In genomic region chr11:115242982-115243381, GRCh38 we compare ENCODE assay signal across 13 cellular contexts.
DNase-seq lines count a peak whose midpoint lies in the region; ATAC-seq and TF ChIP-seq lines count a peak whose summit lies in the region.
"Had no signal": no experiment of that assay in that cellular context is flagged by ENCODE, and none has a peak within 500 bp of the region (broad histone marks: within the 10 kb centered on the region; RNA-seq: fewer than 3 reads in every experiment).

No MANE protein-coding gene starts in this region.

- no peak overlapping the region for H3K27ac Mint-ChIP-seq in naive thymus-derived CD4-positive, alpha-beta T cell
- H3K27ac Mint-ChIP-seq in activated CD4-positive, alpha-beta T cell treated with anti-CD3 and anti-CD28 coated beads, Interleukin-2, amount 10 ng/mL, durations not matched to agents 24 days and 14 days = no peak overlapping the region
- H3K27ac Mint-ChIP-seq: CD4-positive, alpha-beta memory T cell; GM23338 had no signal

- DNase-seq in M059J (ENCODE audit: low read depth) = peak; percentile 14
- DNase-seq in cerebellar cortex (ENCODE audit: low spot score) = peak; percentile 55
- DNase-seq in kidney tubule cell (ENCODE audit: low spot score) = peak; percentile 26
- DNase-seq in naive thymus-derived CD4-positive, alpha-beta T cell = no peak
- no peak for DNase-seq in activated CD4-positive, alpha-beta T cell treated with anti-CD3 and anti-CD28 coated beads, Interleukin-2, amount 10 ng/mL, durations not matched to agents 24 days and 14 days
- DNase-seq in dorsolateral prefrontal cortex = no peak
- no peak for DNase-seq in left colon
- DNase-seq: BE2C; CD4-positive, alpha-beta memory T cell; DMS79; H7 had no signal

- H3K4me1 Mint-ChIP-seq in naive thymus-derived CD4-positive, alpha-beta T cell = no peaks in the 10 kb centered on the region
- no peaks in the 10 kb centered on the region for H3K4me1 Mint-ChIP-seq in activated CD4-positive, alpha-beta T cell treated with anti-CD3 and anti-CD28 coated beads, Interleukin-2, amount 10 ng/mL, durations not matched to agents 24 days and 14 days
- H3K4me1 Mint-ChIP-seq: CD4-positive, alpha-beta memory T cell had no signal

- H3K27ac ChIP-seq in naive thymus-derived CD4-positive, alpha-beta T cell (ENCODE audit: low read depth, low read length) = no peak overlapping the region
- peak overlapping the region in 1 of 59 donors; percentile 18 for H3K27ac ChIP-seq in dorsolateral prefrontal cortex
- H3K27ac ChIP-seq: C4-2B had no signal

- H3K27me3 Mint-ChIP-seq in naive thymus-derived CD4-positive, alpha-beta T cell = peaks cover 0 to 12% (median 3%) of the 10 kb centered on the region in 5 donors
- peaks cover 6% of the 10 kb centered on the region for H3K27me3 Mint-ChIP-seq in activated CD4-positive, alpha-beta T cell treated with anti-CD3 and anti-CD28 coated beads, Interleukin-2, amount 10 ng/mL, durations not matched to agents 24 days and 14 days
- H3K27me3 Mint-ChIP-seq: CD4-positive, alpha-beta memory T cell had no signal

- POLR2A ChIA-PET in naive thymus-derived CD4-positive, alpha-beta T cell (lab: Charles Lee) = no interaction called here

- CTCF ChIA-PET in naive thymus-derived CD4-positive, alpha-beta T cell (lab: Charles Lee) = no interaction called here

- no peak overlapping the region for H3K4me3 ChIP-seq in naive thymus-derived CD4-positive, alpha-beta T cell (ENCODE audit: low read length)
- H3K4me3 ChIP-seq in dorsolateral prefrontal cortex = no peak overlapping the region
- H3K4me3 ChIP-seq: GM23338 had no signal

- H3K9me3 Mint-ChIP-seq in naive thymus-derived CD4-positive, alpha-beta T cell = no peaks in the 10 kb centered on the region
- no peaks in the 10 kb centered on the region for H3K9me3 Mint-ChIP-seq in activated CD4-positive, alpha-beta T cell treated with anti-CD3 and anti-CD28 coated beads, Interleukin-2, amount 10 ng/mL, durations not matched to agents 24 days and 14 days
- H3K9me3 Mint-ChIP-seq: GM23338 had no signal

- no peaks in the 10 kb centered on the region for H3K36me3 Mint-ChIP-seq in naive thymus-derived CD4-positive, alpha-beta T cell
- H3K36me3 Mint-ChIP-seq in activated CD4-positive, alpha-beta T cell treated with anti-CD3 and anti-CD28 coated beads, Interleukin-2, amount 10 ng/mL, durations not matched to agents 24 days and 14 days (ENCODE audit: low read depth) = no peaks in the 10 kb centered on the region
- H3K36me3 Mint-ChIP-seq: CD4-positive, alpha-beta memory T cell had no signal

- TF ChIP-seq CTCF in dorsolateral prefrontal cortex (IDR thresholded peaks at IDR 0.05 in 54 of 56, conservative IDR thresholded peaks at IDR 0.05 in 2 of 56; ENCODE audit: low read depth in 1 of 56, partially characterized antibody in 56 of 56) = no peak

- H3K27me3 ChIP-seq in naive thymus-derived CD4-positive, alpha-beta T cell (ENCODE audit: control insufficient read depth in 2 of 2, insufficient read depth in 2 of 2, low read length in 2 of 2) = no peaks in the 10 kb centered on the region
- no peaks in the 10 kb centered on the region for H3K27me3 ChIP-seq in dorsolateral prefrontal cortex
- H3K27me3 ChIP-seq: BE2C had no signal

- no peak for ATAC-seq in naive thymus-derived CD4-positive, alpha-beta T cell
- no peak for ATAC-seq in left colon
- ATAC-seq: GM23338 had no signal

- intact Hi-C loops in naive thymus-derived CD4-positive, alpha-beta T cell (cut with micrococcal nuclease) = no loop called here
- intact Hi-C loops in activated CD4-positive, alpha-beta T cell treated with anti-CD3 and anti-CD28 coated beads, Interleukin-2, amount 10 ng/mL, durations not matched to agents 24 days and 14 days (cut with micrococcal nuclease) = no loop called here
- intact Hi-C loops in dorsolateral prefrontal cortex (cut with DNase I) = no loop called here
- intact Hi-C loops in left colon (cut with DNase I, micrococcal nuclease) = no loop called here

- H3K36me3 ChIP-seq in naive thymus-derived CD4-positive, alpha-beta T cell (ENCODE audit: control insufficient read depth in 2 of 3, insufficient read depth in 3 of 3, low read length in 3 of 3) = no peaks in the 10 kb centered on the region

- H3K4me3 Mint-ChIP-seq in naive thymus-derived CD4-positive, alpha-beta T cell = no peak overlapping the region
- no peak overlapping the region for H3K4me3 Mint-ChIP-seq in activated CD4-positive, alpha-beta T cell treated with anti-CD3 and anti-CD28 coated beads, Interleukin-2, amount 10 ng/mL, durations not matched to agents 24 days and 14 days
- H3K4me3 Mint-ChIP-seq: CD4-positive, alpha-beta memory T cell; GM23338 had no signal

- no peaks in the 10 kb centered on the region for H3K4me1 ChIP-seq in naive thymus-derived CD4-positive, alpha-beta T cell (ENCODE audit: control insufficient read depth in 2 of 2, insufficient read depth in 2 of 2, low read length in 2 of 2)

- H3K9me3 ChIP-seq in naive thymus-derived CD4-positive, alpha-beta T cell (ENCODE audit: control insufficient read depth in 2 of 3, low read length in 3 of 3) = no peaks in the 10 kb centered on the region
- H3K9me3 ChIP-seq: BE2C had no signal

Comparison
In these comparisons a context has a peak if more than half of its experiments do, and no peak if none do; other contexts are left out.
1. DNase-seq: peak in M059J (single experiment), cerebellar cortex (single experiment) and kidney tubule cell (single experiment); none in naive thymus-derived CD4-positive, alpha-beta T cell (0 of 9), activated CD4-positive, alpha-beta T cell treated with anti-CD3 and anti-CD28 coated beads, Interleukin-2, amount 10 ng/mL, durations not matched to agents 24 days and 14 days (single experiment), dorsolateral prefrontal cortex (0 of 10) and left colon (0 of 2).